Comparison of ENCODE assay signal across 19 cellular contexts in the genomic region with DNA sequence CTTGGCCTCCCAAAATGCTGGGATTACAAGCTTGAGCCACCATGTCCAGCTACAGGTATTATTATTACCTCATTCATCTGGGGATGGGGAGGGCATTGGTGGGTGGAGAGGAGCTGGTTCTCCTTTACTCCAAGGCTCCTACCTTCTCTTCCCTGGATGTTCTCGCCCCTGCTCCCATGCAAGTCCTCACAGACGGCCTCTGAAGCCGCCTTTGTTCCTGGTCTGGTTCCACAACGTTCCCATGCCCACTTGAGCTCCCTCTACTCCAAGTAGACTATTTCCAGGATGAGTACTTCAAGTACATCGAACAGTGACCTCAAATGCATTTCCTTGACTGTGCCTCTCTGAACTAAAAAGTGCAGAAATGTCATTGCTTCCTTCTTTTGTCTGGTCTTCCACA. TPM values are rescaled to one million over a fixed set of nuclear protein-coding genes. Genes with fewer than 3 reads are reported as not detected.
DNase-seq lines count a peak whose midpoint lies in the region; ATAC-seq and TF ChIP-seq lines count a peak whose summit lies in the region.
"Had no signal": no experiment of that assay in that cellular context is flagged by ENCODE, and none has a peak within 500 bp of the region (broad histone marks: within the 10 kb centered on the region; RNA-seq: fewer than 3 reads in every experiment).

No MANE protein-coding gene starts in this region.

- peaks cover 47% of the 10 kb centered on the region for H3K4me1 Mint-ChIP-seq in activated CD4-positive, alpha-beta memory T cell treated with anti-CD3 and anti-CD28 coated beads, Interleukin-2, amount 10 ng/mL, durations not matched to agents 7 days and 5 days
- H3K4me1 Mint-ChIP-seq in activated CD4-positive, alpha-beta memory T cell treated with anti-CD3 and anti-CD28 coated beads for 36 hours (ENCODE audit: low read depth), result peaks cover 34% of the 10 kb centered on the region
- peaks cover 52% of the 10 kb centered on the region for H3K4me1 Mint-ChIP-seq in endothelial cell (ENCODE audit: unreplicated experiment)
- peaks cover 26% of the 10 kb centered on the region for H3K4me1 Mint-ChIP-seq in nephron progenitor cell
- H3K4me1 Mint-ChIP-seq in activated T-cell treated with anti-CD3 and anti-CD28 coated beads, Interleukin-2, amount 50 U/mL, for 4 hours (ENCODE audit: low read depth), result peaks cover 28% of the 10 kb centered on the region

- H3K36me3 ChIP-seq in GM23248 (ENCODE audit: low read depth) (peaks cover 9% of the 10 kb centered on the region), osteoblast (ENCODE audit: insufficient read depth, low read length) (peaks cover 9% of the 10 kb centered on the region), WERI-Rb-1 (peaks cover 16% of the 10 kb centered on the region)

- no peak for TF ChIP-seq CTCF in endothelial cell (IDR thresholded peaks at IDR 0.05; ENCODE audit: unreplicated experiment)
- no peak for TF ChIP-seq CTCF in osteoblast (IDR thresholded peaks at IDR 0.05; ENCODE audit: extremely low read depth, low read depth, low read length)
- TF ChIP-seq CTCF in nephron progenitor cell (IDR thresholded peaks at IDR 0.05), result no peak
- TF ChIP-seq CTCF in WERI-Rb-1 (IDR thresholded peaks at IDR 0.05; ENCODE audit: low read depth, low read length), result no peak

- no peaks in the 10 kb centered on the region for H3K9me3 ChIP-seq in GM23248 (ENCODE audit: low read depth)
- no peaks in the 10 kb centered on the region for H3K9me3 ChIP-seq in osteoblast (ENCODE audit: low read depth, low read length)
- no peaks in the 10 kb centered on the region for H3K9me3 ChIP-seq in WERI-Rb-1 (ENCODE audit: severe bottlenecking)
- H3K9me3 ChIP-seq: Peyer's patch had no signal

- no peak overlapping the region for H3K4me3 ChIP-seq in GM23248
- H3K4me3 ChIP-seq in osteoblast (ENCODE audit: insufficient read depth, low read length), result no peak overlapping the region
- no peak overlapping the region for H3K4me3 ChIP-seq in WERI-Rb-1 (ENCODE audit: low read depth, low read length)
- H3K4me3 ChIP-seq: Peyer's patch had no signal

- H3K27ac Mint-ChIP-seq in activated CD4-positive, alpha-beta memory T cell treated with anti-CD3 and anti-CD28 coated beads, Interleukin-2, amount 10 ng/mL, durations not matched to agents 7 days and 5 days, result no peak overlapping the region
- no peak overlapping the region for H3K27ac Mint-ChIP-seq in activated CD4-positive, alpha-beta memory T cell treated with anti-CD3 and anti-CD28 coated beads for 36 hours
- H3K27ac Mint-ChIP-seq in endothelial cell (ENCODE audit: unreplicated experiment) (peak overlapping the region; percentile 4), nephron progenitor cell (no peak overlapping the region)

- H3K4me1 ChIP-seq in GM23248 (ENCODE audit: insufficient read depth) (peaks cover 57% of the 10 kb centered on the region), osteoblast (ENCODE audit: insufficient read depth, low read length) (peaks cover 55% of the 10 kb centered on the region)

- H3K36me3 Mint-ChIP-seq in activated CD4-positive, alpha-beta memory T cell treated with anti-CD3 and anti-CD28 coated beads, Interleukin-2, amount 10 ng/mL, durations not matched to agents 7 days and 5 days (ENCODE audit: low read depth), result peaks cover 21% of the 10 kb centered on the region
- H3K36me3 Mint-ChIP-seq in activated CD4-positive, alpha-beta memory T cell treated with anti-CD3 and anti-CD28 coated beads for 36 hours, result peaks cover 9% of the 10 kb centered on the region
- H3K36me3 Mint-ChIP-seq in endothelial cell (ENCODE audit: low read depth, unreplicated experiment), result peaks cover 12% of the 10 kb centered on the region
- peaks cover 2% of the 10 kb centered on the region for H3K36me3 Mint-ChIP-seq in nephron progenitor cell (ENCODE audit: low read depth)
- H3K36me3 Mint-ChIP-seq in activated T-cell treated with anti-CD3 and anti-CD28 coated beads, Interleukin-2, amount 50 U/mL, for 4 hours (ENCODE audit: insufficient read depth), result peaks cover 9% of the 10 kb centered on the region

- no peak overlapping the region for H3K4me3 Mint-ChIP-seq in activated CD4-positive, alpha-beta memory T cell treated with anti-CD3 and anti-CD28 coated beads, Interleukin-2, amount 10 ng/mL, durations not matched to agents 7 days and 5 days
- H3K4me3 Mint-ChIP-seq in activated CD4-positive, alpha-beta memory T cell treated with anti-CD3 and anti-CD28 coated beads for 36 hours, result no peak overlapping the region
- H3K4me3 Mint-ChIP-seq in endothelial cell (ENCODE audit: unreplicated experiment), result peak overlapping the region; percentile 1
- no peak overlapping the region for H3K4me3 Mint-ChIP-seq in nephron progenitor cell
- H3K4me3 Mint-ChIP-seq in activated T-cell treated with anti-CD3 and anti-CD28 coated beads, Interleukin-2, amount 50 U/mL, for 4 hours, result no peak overlapping the region

- no peaks in the 10 kb centered on the region for H3K9me3 Mint-ChIP-seq in activated CD4-positive, alpha-beta memory T cell treated with anti-CD3 and anti-CD28 coated beads, Interleukin-2, amount 10 ng/mL, durations not matched to agents 7 days and 5 days
- no peaks in the 10 kb centered on the region for H3K9me3 Mint-ChIP-seq in activated CD4-positive, alpha-beta memory T cell treated with anti-CD3 and anti-CD28 coated beads for 36 hours
- H3K9me3 Mint-ChIP-seq in endothelial cell (ENCODE audit: unreplicated experiment), result no peaks in the 10 kb centered on the region
- H3K9me3 Mint-ChIP-seq in nephron progenitor cell, result no peaks in the 10 kb centered on the region
- H3K9me3 Mint-ChIP-seq in activated T-cell treated with anti-CD3 and anti-CD28 coated beads, Interleukin-2, amount 50 U/mL, for 4 hours, result no peaks in the 10 kb centered on the region

- no peak overlapping the region for H2AFZ ChIP-seq in GM23248
- no peak overlapping the region for H2AFZ ChIP-seq in osteoblast (ENCODE audit: low read length)

- H3F3A ChIP-seq in GM23248 (ENCODE audit: insufficient read depth), result peaks cover 61% of the 10 kb centered on the region

- H3K27me3 Mint-ChIP-seq in activated CD4-positive, alpha-beta memory T cell treated with anti-CD3 and anti-CD28 coated beads, Interleukin-2, amount 10 ng/mL, durations not matched to agents 7 days and 5 days, result peaks cover 3% of the 10 kb centered on the region
- H3K27me3 Mint-ChIP-seq in activated CD4-positive, alpha-beta memory T cell treated with anti-CD3 and anti-CD28 coated beads for 36 hours, result no peaks in the 10 kb centered on the region
- H3K27me3 Mint-ChIP-seq in endothelial cell (ENCODE audit: unreplicated experiment), result peaks cover 3% of the 10 kb centered on the region
- peaks cover 11% of the 10 kb centered on the region for H3K27me3 Mint-ChIP-seq in nephron progenitor cell (ENCODE audit: low read depth, poor library complexity)
- no peaks in the 10 kb centered on the region for H3K27me3 Mint-ChIP-seq in activated T-cell treated with anti-CD3 and anti-CD28 coated beads, Interleukin-2, amount 50 U/mL, for 4 hours (ENCODE audit: low read depth)

- POLR2A ChIA-PET in activated CD4-positive, alpha-beta memory T cell treated with anti-CD3 and anti-CD28 coated beads, Interleukin-2, amount 10 ng/mL, durations not matched to agents 7 days and 5 days (lab: Charles Lee), result interaction anchor here (0.8 to 9.1 kb wide), 3 partner anchors 13 to 50 kb away, joined by 3 to 492 read pairs (median 4); no protein-coding TSS in a partner anchor
- POLR2A ChIA-PET in activated CD4-positive, alpha-beta memory T cell treated with anti-CD3 and anti-CD28 coated beads for 36 hours (lab: Charles Lee), result no interaction called here

- intact Hi-C loops in activated CD4-positive, alpha-beta memory T cell treated with anti-CD3 and anti-CD28 coated beads for 36 hours (cut with micrococcal nuclease), result no loop called here

- H3K4me2 ChIP-seq in GM23248 (ENCODE audit: unreplicated experiment) (no peak overlapping the region), osteoblast (ENCODE audit: insufficient read depth, low read length) (no peak overlapping the region)
- H3K4me2 ChIP-seq: KMS-11 had no signal

- H3K27ac ChIP-seq in GM23248 (peak overlapping the region; percentile 20), osteoblast (ENCODE audit: low read depth, low read length) (peak overlapping the region; percentile 54), WERI-Rb-1 (no peak overlapping the region)
- H3K27ac ChIP-seq: KMS-11 had no signal

- no peaks in the 10 kb centered on the region for H3K9me2 ChIP-seq in GM23248 (ENCODE audit: insufficient read depth)

- CTCF ChIA-PET in activated CD4-positive, alpha-beta memory T cell treated with anti-CD3 and anti-CD28 coated beads, Interleukin-2, amount 10 ng/mL, durations not matched to agents 7 days and 5 days (lab: Charles Lee), result interaction anchor here (8.4 kb wide), 1 partner anchor 13 kb away, joined by 221 read pairs; no protein-coding TSS in a partner anchor
- CTCF ChIA-PET in activated CD4-positive, alpha-beta memory T cell treated with anti-CD3 and anti-CD28 coated beads for 36 hours (lab: Charles Lee), result interaction anchor here (2.5 to 3.2 kb wide), 2 partner anchors 17 to 49 kb away, joined by 9 to 19 read pairs; no protein-coding TSS in a partner anchor

- peaks cover 30% of the 10 kb centered on the region for H3K79me2 ChIP-seq in GM23248 (ENCODE audit: insufficient read depth)
- peaks cover 38% of the 10 kb centered on the region for H3K79me2 ChIP-seq in osteoblast (ENCODE audit: insufficient read depth, low read length)

- peak; percentile 11 for DNase-seq in activated CD4-positive, alpha-beta memory T cell treated with anti-CD3 and anti-CD28 coated beads, Interleukin-2, amount 10 ng/mL, durations not matched to agents 7 days and 5 days
- DNase-seq in activated CD4-positive, alpha-beta memory T cell treated with anti-CD3 and anti-CD28 coated beads for 36 hours, result no peak
- DNase-seq in GM23248 (no peak), endothelial cell (ENCODE audit: low spot score) (no peak), osteoblast (ENCODE audit: insufficient read length, low spot score, missing footprints) (no peak), nephron progenitor cell (no peak), WERI-Rb-1 (no peak)
- no peak for DNase-seq in activated T-cell treated with anti-CD3 and anti-CD28 coated beads, Interleukin-2, amount 50 U/mL, for 4 hours
- DNase-seq: 8988T, DMS153, NCI-H1092, NCI-H146, NCI-H2081 treated with DMSO at 0.1 percent for 48 hours, NCI-H510A treated with DMSO at 0.1 percent for 48 hours, NCI-H82, Peyer's patch, Right ventricle myocardium superior had no signal

- H3K27me3 ChIP-seq in GM23248 (replicated peaks; ENCODE audit: insufficient read depth), result no peaks in the 10 kb centered on the region
- H3K27me3 ChIP-seq in osteoblast (ENCODE audit: insufficient read depth, low read length), result no peaks in the 10 kb centered on the region
- H3K27me3 ChIP-seq in WERI-Rb-1 (ENCODE audit: insufficient read depth, low read depth, severe bottlenecking), result no peaks in the 10 kb centered on the region
- H3K27me3 ChIP-seq: Peyer's patch had no signal

- in situ Hi-C loops in GM23248 (cut with MboI), result no loop called here

- no peak overlapping the region for H3K9ac ChIP-seq in GM23248
- H3K9ac ChIP-seq: KMS-11 had no signal

- 97 to 99% methylated on average over 5 of the region's 5 CpGs for WGBS in GM23248 (ENCODE audit: low coverage in 1 of 2, low lambda C conversion rate in 2 of 2, missing lambda C conversion rate in 2 of 2), 2 experiments

- H4K20me1 ChIP-seq in GM23248 (ENCODE audit: insufficient read depth) (peaks cover 3% of the 10 kb centered on the region; the same call in 1 of the 2 replicates), osteoblast (ENCODE audit: insufficient read depth, low read length) (peaks cover 12% of the 10 kb centered on the region)

- ATAC-seq in activated T-cell treated with anti-CD3 and anti-CD28 coated beads, Interleukin-2, amount 50 U/mL, for 4 hours, result no peak
- ATAC-seq: HepG2 had no signal

RNA-seq across cellular contexts. Expression of a gene that starts 3.2 kb away (rescaled TPM):
- total RNA-seq in activated CD4-positive, alpha-beta memory T cell treated with anti-CD3 and anti-CD28 coated beads, Interleukin-2, amount 10 ng/mL, durations not matched to agents 7 days and 5 days, result 100 to 1,000 TPM; 152 to 158 TPM
- total RNA-seq in activated CD4-positive, alpha-beta memory T cell treated with anti-CD3 and anti-CD28 coated beads for 36 hours, result 10 to 100 TPM; 88.8 to 91.3 TPM
- 135 and 153 TPM in 2 replicates for total RNA-seq in GM23248 (2014; rRNA removed; shearing (Covaris generic))
- 191 and 193 TPM in 2 replicates for polyA plus RNA-seq in GM23248 (2016; fragmentation: Nextera tagmentation; extraction: Ambion mirVana)
- 255 TPM for total RNA-seq in endothelial cell (ENCODE audit: unreplicated experiment)
- total RNA-seq in osteoblast, result 96.3 and 131 TPM in 2 replicates
- 10 to 100 TPM; 68.2 to 79.7 (median 71.6) TPM for total RNA-seq in activated T-cell treated with anti-CD3 and anti-CD28 coated beads, Interleukin-2, amount 50 U/mL, for 4 hours

RNA-seq across cellular contexts. Expression of a gene that starts 58.2 kb away (rescaled TPM):
- total RNA-seq in activated CD4-positive, alpha-beta memory T cell treated with anti-CD3 and anti-CD28 coated beads, Interleukin-2, amount 10 ng/mL, durations not matched to agents 7 days and 5 days, result 10 to 100 TPM; 40.0 to 47.5 TPM
- 10 to 100 TPM; 39.3 to 41.4 TPM for total RNA-seq in activated CD4-positive, alpha-beta memory T cell treated with anti-CD3 and anti-CD28 coated beads for 36 hours
- total RNA-seq in GM23248 (2014; rRNA removed; shearing (Covaris generic)), result 7.1 and 9.5 TPM in 2 replicates
- 55.4 and 57.8 TPM in 2 replicates for polyA plus RNA-seq in GM23248 (2016; fragmentation: Nextera tagmentation; extraction: Ambion mirVana)
- total RNA-seq in endothelial cell (ENCODE audit: unreplicated experiment), result 27.4 TPM
- 7.7 and 10.1 TPM in 2 replicates for total RNA-seq in osteoblast
- total RNA-seq in activated T-cell treated with anti-CD3 and anti-CD28 coated beads, Interleukin-2, amount 50 U/mL, for 4 hours, result 10 to 100 TPM; 35.2 to 45.9 (median 45.4) TPM
